ENCODE assay signal across 22 cellular contexts in genomic region chr16:49615606-49616005, GRCh38.
"Had no signal": no experiment of that assay in that cellular context is flagged by ENCODE, and none has a peak within 500 bp of the region (broad histone marks: within the 10 kb centered on the region; RNA-seq: fewer than 3 reads in every experiment).

No MANE protein-coding gene starts in this region.

- DNase-seq: activated gamma-delta T cell; activated naive CD4-positive, alpha-beta T cell treated with anti-CD3 and anti-CD28 coated beads, Interleukin-2, amount 50 U/mL, for 16 hours; activated naive CD8-positive, alpha-beta T cell treated with anti-CD3 and anti-CD28 coated beads, Interleukin-2, amount 50 U/mL, for 24 hours; activated T-cell treated with anti-CD3 and anti-CD28 coated beads, Interleukin-2, amount 50 U/mL, for 72 hours; body of pancreas; effector memory CD4-positive, alpha-beta T cell; gastrocnemius medialis; heart left ventricle; left colon; lower lobe of right lung; naive B cell; stimulated activated CD4-positive, alpha-beta T cell treated with anti-CD3 and anti-CD28 coated beads, Interleukin-4, amount 100 ng/mL, for 24 hours; stimulated activated naive CD4-positive, alpha-beta T cell treated with Interleukin-2 at 50 U/mL for 16 hours; upper lobe of right lung; WERI-Rb-1 had no signal

- H3K27ac ChIP-seq: body of pancreas, cardiac muscle cell, esophagus muscularis mucosa, gastrocnemius medialis, heart left ventricle, lower lobe of right lung, neural progenitor cell, prostate gland, upper lobe of right lung, WERI-Rb-1 had no signal

- H3K36me3 Mint-ChIP-seq: naive B cell had no signal

- H3K36me3 ChIP-seq: cardiac muscle cell, esophagus muscularis mucosa, gastrocnemius medialis, heart left ventricle, lower lobe of right lung, neural progenitor cell, prostate gland, upper lobe of right lung, WERI-Rb-1 had no signal

- H3K4me3 ChIP-seq: body of pancreas, cardiac muscle cell, esophagus muscularis mucosa, gastrocnemius medialis, heart left ventricle, lower lobe of right lung, neural progenitor cell, prostate gland, upper lobe of right lung had no signal

- H3K9me3 ChIP-seq: body of pancreas, esophagus muscularis mucosa, gastrocnemius medialis, lower lobe of right lung, prostate gland, upper lobe of right lung had no signal

- H3K27ac Mint-ChIP-seq: activated naive CD8-positive, alpha-beta T cell treated with anti-CD3 and anti-CD28 coated beads, Interleukin-2, amount 50 U/mL, for 24 hours; activated T-cell treated with anti-CD3 and anti-CD28 coated beads, Interleukin-2, amount 50 U/mL, for 72 hours; dendritic cell treated with granulocyte-macrophage colony-stimulating factor and Interleukin-4, amounts not matched to agents 40 ng/mL and 50 ng/mL, for 4 days; T-helper 2 cell treated with Interferon-gamma antibody and Interleukin-4, amounts not matched to agents 5 μg/mL and 100 μg/mL, for 36 hours had no signal

- H3K27me3 Mint-ChIP-seq: naive B cell had no signal

- H3K4me3 Mint-ChIP-seq: activated naive CD8-positive, alpha-beta T cell treated with anti-CD3 and anti-CD28 coated beads, Interleukin-2, amount 50 U/mL, for 24 hours; activated T-cell treated with anti-CD3 and anti-CD28 coated beads, Interleukin-2, amount 50 U/mL, for 72 hours; dendritic cell treated with granulocyte-macrophage colony-stimulating factor and Interleukin-4, amounts not matched to agents 40 ng/mL and 50 ng/mL, for 4 days; neural progenitor cell; T-helper 2 cell treated with Interferon-gamma antibody and Interleukin-4, amounts not matched to agents 5 μg/mL and 100 μg/mL, for 36 hours had no signal

- H3K4me1 Mint-ChIP-seq: activated naive CD8-positive, alpha-beta T cell treated with anti-CD3 and anti-CD28 coated beads, Interleukin-2, amount 50 U/mL, for 24 hours; naive B cell had no signal

- ATAC-seq: activated naive CD8-positive, alpha-beta T cell treated with anti-CD3 and anti-CD28 coated beads, Interleukin-2, amount 50 U/mL, for 24 hours; activated T-cell treated with anti-CD3 and anti-CD28 coated beads, Interleukin-2, amount 50 U/mL, for 72 hours; body of pancreas; gastrocnemius medialis; heart left ventricle; left colon; lower lobe of right lung; SK-N-SH treated with all-trans-retinoic acid at 6 μM for 48 hours; upper lobe of right lung had no signal

- H3K4me1 ChIP-seq: neural progenitor cell, prostate gland, upper lobe of right lung had no signal

- H3K9me3 Mint-ChIP-seq: activated naive CD8-positive, alpha-beta T cell treated with anti-CD3 and anti-CD28 coated beads, Interleukin-2, amount 50 U/mL, for 24 hours; activated T-cell treated with anti-CD3 and anti-CD28 coated beads, Interleukin-2, amount 50 U/mL, for 72 hours; dendritic cell treated with granulocyte-macrophage colony-stimulating factor and Interleukin-4, amounts not matched to agents 40 ng/mL and 50 ng/mL, for 4 days; naive B cell; T-helper 2 cell treated with Interferon-gamma antibody and Interleukin-4, amounts not matched to agents 5 μg/mL and 100 μg/mL, for 36 hours had no signal

- H3K27me3 ChIP-seq: body of pancreas, cardiac muscle cell, esophagus muscularis mucosa, gastrocnemius medialis, heart left ventricle, neural progenitor cell, upper lobe of right lung had no signal
